ENCODE assay signal across 8 cellular contexts in genomic region chr9:37909836-37910235, GRCh38. TPM values are rescaled to one million over a fixed set of nuclear protein-coding genes. Genes with fewer than 3 reads are reported as not detected.
DNase-seq lines count a peak whose midpoint lies in the region; ATAC-seq, FAIRE-seq and TF ChIP-seq lines count a peak whose summit lies in the region.
"Not testable (repeated sequence)": the region's sequence is repeated elsewhere in the genome, so short reads cannot be mapped to it uniquely, and the experiment has no call there.

No MANE protein-coding gene starts in this region.

- not testable (repeated sequence) for DNase-seq in A549 (ENCODE audit: low read depth in 1 of 2, low spot score in 1 of 2); Caco-2
- DNase-seq in RWPE2 (ENCODE audit: low spot score) (peak; percentile 2), left lobe of liver (ENCODE audit: low spot score) (peak; percentile 36), sigmoid colon (peak; percentile 42), suprapubic skin (ENCODE audit: low spot score in 2 of 2) (peak; percentile 7 to 55)
- DNase-seq in activated effector memory CD4-positive, alpha-beta T cell treated with anti-CD3 and anti-CD28 coated beads, Interleukin-2, amount 50 U/mL, for 16 hours, result peak; percentile 12

- not testable (repeated sequence) for TF ChIP-seq EP300 in A549 (IDR thresholded peaks at IDR 0.05); sigmoid colon (IDR thresholded peaks at IDR 0.05); suprapubic skin (IDR thresholded peaks at IDR 0.05)

- H3K4me1 Mint-ChIP-seq in Caco-2 (ENCODE audit: low read depth, unreplicated experiment), result peaks cover 24% of the 10 kb centered on the region

- H3K36me3 Mint-ChIP-seq in Caco-2 (ENCODE audit: insufficient read depth, unreplicated experiment), result peaks cover 15% of the 10 kb centered on the region

- not testable (repeated sequence) for ATAC-seq in A549; RWPE2 (ENCODE audit: low read depth); left lobe of liver

- not testable (repeated sequence) for H3K27me3 ChIP-seq in Caco-2 (replicated peaks; ENCODE audit: control insufficient read depth, insufficient read depth, low read length); RWPE2 (ENCODE audit: insufficient read depth, poor library complexity, severe bottlenecking); neutrophil; sigmoid colon; suprapubic skin

- not testable (repeated sequence) for TF ChIP-seq RAD21 in A549 (conservative IDR thresholded peaks at IDR 0.05 in 1 of 2, IDR thresholded peaks at IDR 0.05 in 1 of 2)

- FAIRE-seq in A549 (lab: Jason Lieb, UNC), result not testable (repeated sequence)

- H3K9me3 Mint-ChIP-seq in Caco-2 (ENCODE audit: unreplicated experiment), result not testable (repeated sequence)

- not testable (repeated sequence) for H3K36me3 ChIP-seq in Caco-2 (ENCODE audit: control insufficient read depth, insufficient read depth, low read length); RWPE2 (ENCODE audit: low read depth); neutrophil; sigmoid colon; suprapubic skin

- BruUV-seq in Caco-2 (replicated peaks; lab: Mats Ljungman, UMichigan), result not testable (repeated sequence)

- POLR2A ChIA-PET in A549 (lab: Yijun Ruan, JAX), result not testable (repeated sequence)
- POLR2A ChIA-PET in Caco-2 (lab: Charles Lee), result interaction anchor here (0.6 kb wide), 1 partner anchor 1867 kb away, joined by 4 read pairs; no protein-coding TSS in a partner anchor

- H3K27ac Mint-ChIP-seq in Caco-2 (ENCODE audit: unreplicated experiment), result not testable (repeated sequence)

- peak overlapping the region; percentile 14 for H3K4me3 Mint-ChIP-seq in Caco-2 (ENCODE audit: unreplicated experiment)

- not testable (repeated sequence) for H3K4me3 ChIP-seq in A549; Caco-2 (ENCODE audit: low read depth, low read length); RWPE2 (ENCODE audit: severe bottlenecking); sigmoid colon; suprapubic skin
- H3K4me3 ChIP-seq in neutrophil (ENCODE audit: low read depth in 1 of 2, low read length in 1 of 2), result peak overlapping the region in 1 of 2 experiments; percentile 31

- H3K4me1 ChIP-seq in A549, result peaks cover 31% of the 10 kb centered on the region
- peaks cover 23% of the 10 kb centered on the region for H3K4me1 ChIP-seq in Caco-2
- H3K4me1 ChIP-seq in RWPE2 (ENCODE audit: insufficient read depth, poor library complexity, severe bottlenecking); suprapubic skin: not testable (repeated sequence)
- H3K4me1 ChIP-seq in neutrophil (ENCODE audit: control insufficient read depth in 1 of 2, insufficient read depth in 1 of 2, low read depth in 1 of 2, low read length in 1 of 2), result peaks cover 59 to 66% of the 10 kb centered on the region in 2 experiments
- peaks cover 0 to 13% (median 5%) of the 10 kb centered on the region in 4 donors for H3K4me1 ChIP-seq in sigmoid colon

- WGBS in A549 (ENCODE audit: missing lambda C conversion rate), result 81% methylated on average over 5 of the region's 5 CpGs
- 86 to 89% methylated on average over 5 of the region's 5 CpGs for WGBS in sigmoid colon, 2 donors
- 85% methylated on average over 5 of the region's 5 CpGs for WGBS in suprapubic skin

- intact Hi-C loops in Caco-2 (cut with micrococcal nuclease; ENCODE audit: unreplicated experiment), result loop anchor here (10.0 kb wide), 2 partner anchors 125 to 165 kb away; partner anchors contain the start of gene EXOSC3
- intact Hi-C loops in sigmoid colon (cut with DNase I), result loop anchor here (5.0 to 10.0 kb wide), 3 partner anchors 335 to 482 kb away; partner anchors contain the start of genes ALDH1B1, FBXO10 and POLR1E

- not testable (repeated sequence) for H3K4me2 ChIP-seq in A549

- CTCF ChIA-PET in A549 (lab: Yijun Ruan, JAX), result interaction anchor here (0.7 to 4.4 kb wide), 8 partner anchors 8 to 490 kb away, joined by 3 to 18 read pairs (median 4); no protein-coding TSS in a partner anchor
- CTCF ChIA-PET in Caco-2 (lab: Charles Lee), result not testable (repeated sequence)

- H3K27ac ChIP-seq in A549 (peak overlapping the region; percentile 64 to 71; a peak in 5 of 6 replicates), neutrophil (peak overlapping the region; percentile 93)
- not testable (repeated sequence) for H3K27ac ChIP-seq in RWPE2 (ENCODE audit: poor library complexity, severe bottlenecking); sigmoid colon; suprapubic skin

- not testable (repeated sequence) for TF ChIP-seq POLR2A in A549 (IDR thresholded peaks at IDR 0.05; ENCODE audit: low read length); sigmoid colon (IDR thresholded peaks at IDR 0.05); suprapubic skin (IDR thresholded peaks at IDR 0.05)

- not testable (repeated sequence) for H3K27me3 Mint-ChIP-seq in Caco-2 (ENCODE audit: insufficient read depth, unreplicated experiment)

- TF ChIP-seq CTCF in A549 (IDR thresholded peaks at IDR 0.05); Caco-2 (IDR thresholded peaks at IDR 0.05; ENCODE audit: insufficient read depth in 1 of 2, low read depth in 1 of 2, low read length in 1 of 2, severe bottlenecking in 1 of 2, unreplicated experiment in 1 of 2); RWPE2 (IDR thresholded peaks at IDR 0.05; ENCODE audit: poor library complexity, severe bottlenecking); neutrophil (IDR thresholded peaks at IDR 0.05); sigmoid colon (IDR thresholded peaks at IDR 0.05); suprapubic skin (IDR thresholded peaks at IDR 0.05): not testable (repeated sequence)

- H3K9me3 ChIP-seq in A549; Caco-2; RWPE2 (ENCODE audit: severe bottlenecking); neutrophil; sigmoid colon; suprapubic skin: not testable (repeated sequence)

RNA-seq across cellular contexts. Expression of gene SLC25A51, which starts 5.9 kb away (rescaled TPM):
- polyA plus RNA-seq in A549 (2011; rRNA removed), result 24.3 and 29.2 TPM in 2 replicates
- polyA plus RNA-seq in A549 (2012; cell fraction: cytosol; rRNA removed), result 11.8 and 14.5 TPM in 2 replicates
- polyA plus RNA-seq in A549 (2012; cell fraction: nucleus; rRNA removed), result 5.7 and 8.7 TPM in 2 replicates
- polyA plus RNA-seq in A549 (2017; fragmentation: RNase III; extraction: RNeasy Plus Mini Kit Qiagen cat#74134 plus additional on column Dnase treatment), result 16.6 to 18.0 TPM (median 17.2 TPM) in 3 replicates
- polyA minus RNA-seq in A549 (2011; rRNA and poly(A)+ RNA removed), result 62.7 and 65.7 TPM in 2 replicates
- total RNA-seq in Caco-2 (2022), result 29.1 and 29.3 TPM in 2 replicates
- 5.6 TPM for total RNA-seq in left lobe of liver
- total RNA-seq in sigmoid colon, result 10 to 100 TPM; 19.3 to 31.0 (median 27.3) TPM
- 1 to 10 TPM; 4.2 to 8.9 (median 8.6) TPM for polyA plus RNA-seq in sigmoid colon
- 10 to 100 TPM; 21.0 to 31.6 (median 26.1) TPM for total RNA-seq in suprapubic skin
